Comparison of ENCODE assay signal across 27 cellular contexts in the genomic region with DNA sequence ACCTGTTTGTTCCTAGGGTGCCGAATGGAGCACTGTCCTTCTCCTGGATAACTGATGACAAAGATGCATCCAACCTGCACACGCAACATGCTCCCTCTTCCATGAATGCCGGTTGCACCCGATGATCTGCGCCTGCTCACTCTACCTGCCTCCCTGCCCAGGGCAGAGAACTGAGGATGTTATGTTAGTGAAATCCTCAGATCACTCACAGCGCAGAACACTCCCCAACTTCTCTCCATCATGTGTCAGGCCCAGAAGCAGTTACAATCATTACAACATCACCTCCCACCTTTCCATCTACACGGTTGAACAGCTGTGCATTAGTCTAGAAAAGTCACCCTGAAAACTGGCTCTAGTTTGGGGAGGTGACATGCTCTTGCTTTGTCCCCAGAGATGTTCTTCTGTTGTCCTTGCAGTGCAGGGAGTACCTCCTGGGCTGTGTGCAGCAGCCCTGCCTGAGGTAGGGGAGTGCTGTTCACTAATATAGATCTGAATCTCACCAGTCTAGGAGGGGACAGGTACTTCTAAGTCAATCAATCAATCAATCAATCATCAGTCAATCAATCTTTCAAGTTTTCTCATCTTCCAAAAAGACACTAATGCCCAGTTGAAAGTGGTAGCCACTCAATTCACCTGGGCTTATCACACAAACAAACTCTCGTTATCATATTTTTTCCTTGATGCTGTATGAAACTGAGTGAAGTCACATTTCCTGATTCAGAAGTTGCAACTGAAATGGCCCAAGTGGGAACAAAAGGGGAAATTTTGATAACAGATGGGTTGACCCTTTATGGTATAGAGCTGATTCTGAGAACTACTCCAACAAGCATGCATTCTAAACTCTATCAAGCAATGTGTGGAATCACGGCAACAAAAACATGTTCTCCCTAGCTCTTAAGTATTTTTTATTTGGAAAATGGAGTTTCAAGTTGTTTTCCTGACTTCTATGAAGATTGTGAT. TPM values are rescaled to one million over a fixed set of nuclear protein-coding genes. Genes with fewer than 3 reads are reported as not detected.
DNase-seq lines count a peak whose midpoint lies in the region; ATAC-seq, FAIRE-seq and TF ChIP-seq lines count a peak whose summit lies in the region.
"Had no signal": no experiment of that assay in that cellular context is flagged by ENCODE, and none has a peak within 500 bp of the region (broad histone marks: within the 10 kb centered on the region; RNA-seq: fewer than 3 reads in every experiment).

No MANE protein-coding gene starts in this region.

- 78 to 85% methylated on average over 9 of the region's 9 CpGs for WGBS in body of pancreas, 2 donors

- CTCF ChIA-PET in activated CD4-positive, alpha-beta memory T cell treated with anti-CD3 and anti-CD28 coated beads for 36 hours (lab: Charles Lee) = no interaction called here

- H3K4me1 Mint-ChIP-seq in nephron progenitor cell = peaks cover 37% of the 10 kb centered on the region
- peaks cover 19% of the 10 kb centered on the region for H3K4me1 Mint-ChIP-seq in activated CD4-positive, alpha-beta memory T cell treated with anti-CD3 and anti-CD28 coated beads for 36 hours (ENCODE audit: low read depth)

- DNase-seq in GM06990 (ENCODE audit: extremely low read depth, insufficient read length) (no peak), GM18507 (ENCODE audit: extremely low spot score, insufficient read length, low read depth) (no peak), caudate nucleus (lab: John Stamatoyannopoulos, UW) (peak in 37 of 61 donors; percentile 12 to 90 (median 47)), nephron progenitor cell (no peak), body of pancreas (no peak), NCI-H510A treated with DMSO at 0.1 percent for 48 hours (lab: John Stamatoyannopoulos, UW) (no peak), T-helper 2 cell (no peak)
- DNase-seq in activated CD4-positive, alpha-beta memory T cell treated with anti-CD3 and anti-CD28 coated beads for 36 hours = no peak
- DNase-seq: activated B cell treated with CpG ODN at 0.5 μM for 24 hours; CD8-positive, alpha-beta T cell; DMS79; foreskin fibroblast; Kasumi-1; naive B cell; NCI-H1048; NCI-H187 treated with DMSO at 0.1 percent for 48 hours; NCI-H82; PC-3; T-helper 9 cell; upper lobe of left lung had no signal

- H3K4me1 ChIP-seq in body of pancreas = no peaks in the 10 kb centered on the region
- H3K4me1 ChIP-seq: SJSA1 had no signal

- H3K9me3 ChIP-seq in body of pancreas = no peaks in the 10 kb centered on the region
- H3K9me3 ChIP-seq: SJSA1, upper lobe of left lung had no signal

- POLR2A ChIA-PET in activated CD4-positive, alpha-beta memory T cell treated with anti-CD3 and anti-CD28 coated beads for 36 hours (lab: Charles Lee) = no interaction called here

- no peak overlapping the region for H3K27ac Mint-ChIP-seq in nephron progenitor cell
- no peak overlapping the region for H3K27ac Mint-ChIP-seq in activated CD4-positive, alpha-beta memory T cell treated with anti-CD3 and anti-CD28 coated beads for 36 hours
- H3K27ac Mint-ChIP-seq: activated B cell treated with CpG ODN at 0.5 μM for 24 hours; activated naive CD4-positive, alpha-beta T cell treated with anti-CD3 and anti-CD28 coated beads, Interleukin-2, amount 50 U/mL, for 72 hours; activated T-helper 1 cell treated with anti-CD3 and anti-CD28 coated beads, Interleukin-12 subunit alpha, Interleukin-12 subunit beta, Interleukin-2, Interleukin-4 antibody, amounts not matched to agents 30 ng/mL and 10 ng/mL and 1 ng/mL, durations not matched to agents 14 hours and 24 hours and 36 hours; CD8-positive, alpha-beta T cell; stimulated activated naive CD8-positive, alpha-beta T cell treated with anti-CD3 and anti-CD28 coated beads, Interleukin-15, Interleukin-2, amounts not matched to agents 100 ng/mL and 50 ng/mL, for 24 hours had no signal

- intact Hi-C loops in body of pancreas (cut with DNase I) = no loop called here
- intact Hi-C loops in activated CD4-positive, alpha-beta memory T cell treated with anti-CD3 and anti-CD28 coated beads for 36 hours (cut with micrococcal nuclease) = no loop called here

- H3K27ac ChIP-seq in caudate nucleus (ENCODE audit: low read depth, low read length) = peak overlapping the region; percentile 80
- H3K27ac ChIP-seq in body of pancreas = no peak overlapping the region
- H3K27ac ChIP-seq: SJSA1, skin epidermis, upper lobe of left lung had no signal

- no peaks in the 10 kb centered on the region for H3K36me3 Mint-ChIP-seq in nephron progenitor cell (ENCODE audit: low read depth)
- H3K36me3 Mint-ChIP-seq in activated CD4-positive, alpha-beta memory T cell treated with anti-CD3 and anti-CD28 coated beads for 36 hours = no peaks in the 10 kb centered on the region
- H3K36me3 Mint-ChIP-seq: activated naive CD4-positive, alpha-beta T cell treated with anti-CD3 and anti-CD28 coated beads, Interleukin-2, amount 50 U/mL, for 72 hours; CD8-positive, alpha-beta T cell; naive B cell had no signal

- H3K27me3 ChIP-seq in GM06990 (replicated peaks; ENCODE audit: control insufficient read depth, insufficient read depth, low read length) (no peaks in the 10 kb centered on the region), body of pancreas (no peaks in the 10 kb centered on the region)
- H3K27me3 ChIP-seq: upper lobe of left lung had no signal

- H3K9me3 Mint-ChIP-seq in nephron progenitor cell = no peaks in the 10 kb centered on the region
- H3K9me3 Mint-ChIP-seq in activated CD4-positive, alpha-beta memory T cell treated with anti-CD3 and anti-CD28 coated beads for 36 hours = no peaks in the 10 kb centered on the region
- H3K9me3 Mint-ChIP-seq: activated B cell treated with CpG ODN at 0.5 μM for 24 hours; activated naive CD4-positive, alpha-beta T cell treated with anti-CD3 and anti-CD28 coated beads, Interleukin-2, amount 50 U/mL, for 72 hours; activated T-helper 1 cell treated with anti-CD3 and anti-CD28 coated beads, Interleukin-12 subunit alpha, Interleukin-12 subunit beta, Interleukin-2, Interleukin-4 antibody, amounts not matched to agents 30 ng/mL and 10 ng/mL and 1 ng/mL, durations not matched to agents 14 hours and 24 hours and 36 hours; CD8-positive, alpha-beta T cell; stimulated activated naive CD8-positive, alpha-beta T cell treated with anti-CD3 and anti-CD28 coated beads, Interleukin-15, Interleukin-2, amounts not matched to agents 100 ng/mL and 50 ng/mL, for 24 hours had no signal

- peak overlapping the region; percentile 3 for H3K4me3 Mint-ChIP-seq in nephron progenitor cell
- H3K4me3 Mint-ChIP-seq in activated CD4-positive, alpha-beta memory T cell treated with anti-CD3 and anti-CD28 coated beads for 36 hours = no peak overlapping the region
- H3K4me3 Mint-ChIP-seq: activated B cell treated with CpG ODN at 0.5 μM for 24 hours; activated T-helper 1 cell treated with anti-CD3 and anti-CD28 coated beads, Interleukin-12 subunit alpha, Interleukin-12 subunit beta, Interleukin-2, Interleukin-4 antibody, amounts not matched to agents 30 ng/mL and 10 ng/mL and 1 ng/mL, durations not matched to agents 14 hours and 24 hours and 36 hours; CD8-positive, alpha-beta T cell; naive B cell; stimulated activated naive CD8-positive, alpha-beta T cell treated with anti-CD3 and anti-CD28 coated beads, Interleukin-15, Interleukin-2, amounts not matched to agents 100 ng/mL and 50 ng/mL, for 24 hours had no signal

- peaks cover 10% of the 10 kb centered on the region for H3K27me3 Mint-ChIP-seq in nephron progenitor cell (ENCODE audit: low read depth, poor library complexity)
- peaks cover 21% of the 10 kb centered on the region for H3K27me3 Mint-ChIP-seq in activated CD4-positive, alpha-beta memory T cell treated with anti-CD3 and anti-CD28 coated beads for 36 hours

- H3K4me3 ChIP-seq in GM06990 (replicated peaks; ENCODE audit: low read depth, low read length) = peak overlapping the region; percentile 26; the same call in 1 of the 2 replicates
- H3K4me3 ChIP-seq in body of pancreas = no peak overlapping the region
- H3K4me3 ChIP-seq: SJSA1, skin epidermis, upper lobe of left lung had no signal

- no peak for ATAC-seq in body of pancreas
- ATAC-seq: CD8-positive, alpha-beta T cell; PC-3 had no signal

- H3K36me3 ChIP-seq in GM06990 (ENCODE audit: control insufficient read depth, insufficient read depth, low read length) (no peaks in the 10 kb centered on the region), body of pancreas (replicated peaks in 1 of 2; ENCODE audit: insufficient read depth in 1 of 2, low read depth in 2 of 2) (no peaks in the 10 kb centered on the region)
- H3K36me3 ChIP-seq: SJSA1, upper lobe of left lung had no signal

- TF ChIP-seq POLR2A in body of pancreas (IDR thresholded peaks at IDR 0.05) = no peak

- peak; percentile 69 for FAIRE-seq in GM18507 (lab: Jason Lieb, UNC)
- FAIRE-seq: keratinocyte had no signal

- TF ChIP-seq CTCF in GM06990 (IDR thresholded peaks at IDR 0.05; ENCODE audit: insufficient read depth, low read length, poor library complexity, severe bottlenecking) (no peak), nephron progenitor cell (IDR thresholded peaks at IDR 0.05) (no peak), body of pancreas (IDR thresholded peaks at IDR 0.05) (no peak)

RNA-seq across cellular contexts. Expression of a gene that starts 15.4 kb away (rescaled TPM):
- 10 to 100 TPM; 10.5 to 15.8 TPM for total RNA-seq in body of pancreas
- total RNA-seq in activated CD4-positive, alpha-beta memory T cell treated with anti-CD3 and anti-CD28 coated beads for 36 hours = not detected
- total RNA-seq: activated B cell treated with CpG ODN at 0.5 μM for 24 hours; activated naive CD4-positive, alpha-beta T cell treated with anti-CD3 and anti-CD28 coated beads, Interleukin-2, amount 50 U/mL, for 72 hours; activated T-helper 1 cell treated with anti-CD3 and anti-CD28 coated beads, Interleukin-12 subunit alpha, Interleukin-12 subunit beta, Interleukin-2, Interleukin-4 antibody, amounts not matched to agents 30 ng/mL and 10 ng/mL and 1 ng/mL, durations not matched to agents 14 hours and 24 hours and 36 hours; CD8-positive, alpha-beta T cell; dermis microvascular lymphatic vessel endothelial cell; PC-3; SJSA1 had no signal

RNA-seq across cellular contexts. Expression of a gene that starts 27.8 kb away (rescaled TPM):
- total RNA-seq in body of pancreas = not detected
- total RNA-seq in activated CD4-positive, alpha-beta memory T cell treated with anti-CD3 and anti-CD28 coated beads for 36 hours = not detected
- total RNA-seq: activated B cell treated with CpG ODN at 0.5 μM for 24 hours; activated naive CD4-positive, alpha-beta T cell treated with anti-CD3 and anti-CD28 coated beads, Interleukin-2, amount 50 U/mL, for 72 hours; activated T-helper 1 cell treated with anti-CD3 and anti-CD28 coated beads, Interleukin-12 subunit alpha, Interleukin-12 subunit beta, Interleukin-2, Interleukin-4 antibody, amounts not matched to agents 30 ng/mL and 10 ng/mL and 1 ng/mL, durations not matched to agents 14 hours and 24 hours and 36 hours; CD8-positive, alpha-beta T cell; SJSA1 had no signal

RNA-seq across cellular contexts. Expression of a gene that starts 44.4 kb away (rescaled TPM):
- total RNA-seq in body of pancreas = not detected
- total RNA-seq in activated CD4-positive, alpha-beta memory T cell treated with anti-CD3 and anti-CD28 coated beads for 36 hours = not detected
- total RNA-seq: activated B cell treated with CpG ODN at 0.5 μM for 24 hours; CD8-positive, alpha-beta T cell had no signal

Comparison
In these comparisons a context has a peak if more than half of its experiments do, and no peak if none do; other contexts are left out.
1. DNase-seq: peak in caudate nucleus (37 of 61); none in GM06990 (single experiment), GM18507 (single experiment), nephron progenitor cell (single experiment), body of pancreas (0 of 4), NCI-H510A treated with DMSO at 0.1 percent for 48 hours (single experiment), activated CD4-positive, alpha-beta memory T cell treated with anti-CD3 and anti-CD28 coated beads for 36 hours (single experiment) and T-helper 2 cell (0 of 5).
2. RNA of a gene that starts 15.4 kb away (total RNA-seq): 10.5 to 15.8 TPM in body of pancreas; not detected in activated CD4-positive, alpha-beta memory T cell treated with anti-CD3 and anti-CD28 coated beads for 36 hours; every median in the first group is over 10 times any median in the second.